Comparison of ENCODE assay signal across 1 cellular context in the genomic region with DNA sequence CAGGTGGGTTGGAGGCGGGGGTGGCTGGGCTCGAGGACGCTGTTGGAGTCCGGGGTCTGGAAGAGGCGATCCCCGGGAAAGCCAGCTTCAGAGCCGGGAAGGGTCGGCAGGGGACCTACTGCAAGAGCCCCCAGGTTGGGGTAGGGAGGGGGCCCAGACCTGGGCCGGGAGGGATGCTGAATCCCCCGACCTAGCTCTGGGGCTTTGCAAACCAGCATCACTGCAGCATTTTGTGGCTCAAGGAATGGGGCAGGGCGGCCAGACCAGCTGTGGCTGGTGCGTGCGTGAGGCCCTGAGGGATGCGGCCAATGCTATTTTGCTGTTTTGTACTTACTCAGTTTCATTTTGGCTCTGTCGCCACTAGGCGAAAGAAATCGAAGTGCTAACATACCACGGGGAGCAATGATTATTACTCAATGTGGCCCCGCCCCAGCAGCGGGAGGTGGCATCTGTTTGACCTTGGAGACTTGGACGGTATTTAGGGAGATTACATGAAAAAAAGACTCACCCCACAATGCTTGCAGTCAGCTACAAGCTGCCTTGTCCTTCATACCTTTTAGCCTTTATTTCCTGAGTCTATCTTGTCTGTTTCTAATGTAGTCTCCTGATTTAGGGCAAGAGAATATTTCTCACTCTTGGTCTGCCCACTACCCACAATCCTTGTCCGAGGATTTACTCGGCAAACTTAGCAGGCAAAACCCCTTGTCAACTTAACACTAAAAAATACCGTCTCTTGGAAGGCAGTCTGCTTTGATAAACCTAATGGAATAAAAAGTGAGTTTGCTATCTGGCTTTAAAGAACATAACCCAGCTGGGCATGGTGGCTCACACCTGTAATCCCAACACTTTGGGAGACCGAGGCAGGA.
TF ChIP-seq lines count a peak whose summit lies in the region.

No MANE protein-coding gene starts in this region.

TF ChIP-seq in HepG2, 621 proteins besides CTCF, POLR2A, EP300 and RAD21 (continued from another document and continues in another):
- TF ChIP-seq, protein P1, sequence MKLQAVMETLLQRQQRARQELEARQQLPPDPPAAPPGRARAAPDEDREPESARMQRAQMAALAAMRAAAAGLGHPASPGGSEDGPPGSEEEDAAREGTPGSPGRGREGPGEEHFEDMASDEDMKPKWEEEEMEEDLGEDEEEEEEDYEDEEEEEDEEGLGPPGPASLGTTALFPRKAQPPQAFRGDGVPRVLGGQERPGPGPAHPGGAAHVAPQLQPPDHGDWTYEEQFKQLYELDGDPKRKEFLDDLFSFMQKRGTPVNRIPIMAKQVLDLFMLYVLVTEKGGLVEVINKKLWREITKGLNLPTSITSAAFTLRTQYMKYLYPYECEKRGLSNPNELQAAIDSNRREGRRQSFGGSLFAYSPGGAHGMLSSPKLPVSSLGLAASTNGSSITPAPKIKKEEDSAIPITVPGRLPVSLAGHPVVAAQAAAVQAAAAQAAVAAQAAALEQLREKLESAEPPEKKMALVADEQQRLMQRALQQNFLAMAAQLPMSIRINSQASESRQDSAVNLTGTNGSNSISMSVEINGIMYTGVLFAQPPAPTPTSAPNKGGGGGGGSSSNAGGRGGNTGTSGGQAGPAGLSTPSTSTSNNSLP (IDR thresholded peaks at IDR 0.05; ENCODE audit: low read depth, low read length), result peak; percentile 77
- no peak for TF ChIP-seq ZNF20 (CRISPR knock-in tag; IDR thresholded peaks at IDR 0.05)
- TF ChIP-seq, protein P2, sequence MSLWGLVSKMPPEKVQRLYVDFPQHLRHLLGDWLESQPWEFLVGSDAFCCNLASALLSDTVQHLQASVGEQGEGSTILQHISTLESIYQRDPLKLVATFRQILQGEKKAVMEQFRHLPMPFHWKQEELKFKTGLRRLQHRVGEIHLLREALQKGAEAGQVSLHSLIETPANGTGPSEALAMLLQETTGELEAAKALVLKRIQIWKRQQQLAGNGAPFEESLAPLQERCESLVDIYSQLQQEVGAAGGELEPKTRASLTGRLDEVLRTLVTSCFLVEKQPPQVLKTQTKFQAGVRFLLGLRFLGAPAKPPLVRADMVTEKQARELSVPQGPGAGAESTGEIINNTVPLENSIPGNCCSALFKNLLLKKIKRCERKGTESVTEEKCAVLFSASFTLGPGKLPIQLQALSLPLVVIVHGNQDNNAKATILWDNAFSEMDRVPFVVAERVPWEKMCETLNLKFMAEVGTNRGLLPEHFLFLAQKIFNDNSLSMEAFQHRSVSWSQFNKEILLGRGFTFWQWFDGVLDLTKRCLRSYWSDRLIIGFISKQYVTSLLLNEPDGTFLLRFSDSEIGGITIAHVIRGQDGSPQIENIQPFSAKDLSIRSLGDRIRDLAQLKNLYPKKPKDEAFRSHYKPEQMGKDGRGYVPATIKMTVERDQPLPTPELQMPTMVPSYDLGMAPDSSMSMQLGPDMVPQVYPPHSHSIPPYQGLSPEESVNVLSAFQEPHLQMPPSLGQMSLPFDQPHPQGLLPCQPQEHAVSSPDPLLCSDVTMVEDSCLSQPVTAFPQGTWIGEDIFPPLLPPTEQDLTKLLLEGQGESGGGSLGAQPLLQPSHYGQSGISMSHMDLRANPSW (CRISPR knock-in tag; IDR thresholded peaks at IDR 0.05; ENCODE audit: borderline replicate concordance), result no peak
- no peak for TF ChIP-seq REXO4 (CRISPR knock-in tag; IDR thresholded peaks at IDR 0.05; ENCODE audit: borderline replicate concordance)
- no peak for TF ChIP-seq ZNF83 (CRISPR knock-in tag; IDR thresholded peaks at IDR 0.05; ENCODE audit: borderline replicate concordance)
- no peak for TF ChIP-seq ZNF260 (CRISPR knock-in tag; IDR thresholded peaks at IDR 0.05; ENCODE audit: borderline replicate concordance, low read depth)
- 0 out of 2 replicates have a peak, but pooled peaks have one; percentile 11 for TF ChIP-seq ZNF362 (CRISPR knock-in tag; IDR thresholded peaks at IDR 0.05; ENCODE audit: borderline replicate concordance)
- TF ChIP-seq ZNF572 (CRISPR knock-in tag; IDR thresholded peaks at IDR 0.05), result no peak
- no peak for TF ChIP-seq ZNF12 (CRISPR knock-in tag; IDR thresholded peaks at IDR 0.05)
- TF ChIP-seq ZNF558 (CRISPR knock-in tag; IDR thresholded peaks at IDR 0.05; ENCODE audit: borderline replicate concordance), result no peak
- TF ChIP-seq NCOA2 (CRISPR knock-in tag; IDR thresholded peaks at IDR 0.05), result peak; percentile 49
- no peak for TF ChIP-seq RFX3 (CRISPR knock-in tag; IDR thresholded peaks at IDR 0.05)
- TF ChIP-seq ZFP36L2 (CRISPR knock-in tag; IDR thresholded peaks at IDR 0.05), result no peak
- no peak for TF ChIP-seq GATAD1 (CRISPR knock-in tag; IDR thresholded peaks at IDR 0.05)
- TF ChIP-seq ZNF263 (CRISPR knock-in tag; IDR thresholded peaks at IDR 0.05), result no peak
- TF ChIP-seq PBX2 (CRISPR knock-in tag; IDR thresholded peaks at IDR 0.05), result no peak
- TF ChIP-seq ARID2 (CRISPR knock-in tag; IDR thresholded peaks at IDR 0.05; ENCODE audit: borderline replicate concordance), result no peak
- TF ChIP-seq FOXK2 (IDR thresholded peaks at IDR 0.05), result no peak
- TF ChIP-seq CBX2 (IDR thresholded peaks at IDR 0.05; ENCODE audit: low read depth, low read length), result no peak
- no peak for TF ChIP-seq CBX2 (CRISPR knock-in tag; IDR thresholded peaks at IDR 0.05; ENCODE audit: low read depth)
- TF ChIP-seq ZKSCAN5 (CRISPR knock-in tag; IDR thresholded peaks at IDR 0.05), result no peak
- TF ChIP-seq ZNF660 (CRISPR knock-in tag; IDR thresholded peaks at IDR 0.05; ENCODE audit: borderline replicate concordance, low read depth), result no peak
- TF ChIP-seq HDAC1 (CRISPR knock-in tag; IDR thresholded peaks at IDR 0.05), result no peak; the same call in 1 of the 2 replicates
- no peak for TF ChIP-seq ZMYM3 (CRISPR knock-in tag; IDR thresholded peaks at IDR 0.05)
- no peak for TF ChIP-seq KLF15 (CRISPR knock-in tag; IDR thresholded peaks at IDR 0.05; ENCODE audit: borderline replicate concordance)
- TF ChIP-seq ZMAT5 (CRISPR knock-in tag; IDR thresholded peaks at IDR 0.05; ENCODE audit: borderline replicate concordance, low read depth), result no peak
- no peak for TF ChIP-seq ZNF773 (CRISPR knock-in tag; IDR thresholded peaks at IDR 0.05; ENCODE audit: borderline replicate concordance)
- TF ChIP-seq ASH2L (IDR thresholded peaks at IDR 0.05; ENCODE audit: insufficient read length, low read depth, low read length), result no peak
- TF ChIP-seq CENPX (CRISPR knock-in tag; IDR thresholded peaks at IDR 0.05), result no peak
- TF ChIP-seq THAP7 (CRISPR knock-in tag; IDR thresholded peaks at IDR 0.05), result no peak
- TF ChIP-seq ARNT (IDR thresholded peaks at IDR 0.05), result no peak
- TF ChIP-seq FOSL2 (CRISPR knock-in tag; IDR thresholded peaks at IDR 0.05), result 0 out of 2 replicates have a peak, but pooled peaks have one; percentile 14
- no peak for TF ChIP-seq HHEX (CRISPR knock-in tag; IDR thresholded peaks at IDR 0.05)
- TF ChIP-seq ATF5 (CRISPR knock-in tag; IDR thresholded peaks at IDR 0.05; ENCODE audit: low read depth), result no peak
- peak; percentile 29; the same call in 1 of the 2 replicates for TF ChIP-seq PITX1 (CRISPR knock-in tag; IDR thresholded peaks at IDR 0.05)
- TF ChIP-seq, protein P3, sequence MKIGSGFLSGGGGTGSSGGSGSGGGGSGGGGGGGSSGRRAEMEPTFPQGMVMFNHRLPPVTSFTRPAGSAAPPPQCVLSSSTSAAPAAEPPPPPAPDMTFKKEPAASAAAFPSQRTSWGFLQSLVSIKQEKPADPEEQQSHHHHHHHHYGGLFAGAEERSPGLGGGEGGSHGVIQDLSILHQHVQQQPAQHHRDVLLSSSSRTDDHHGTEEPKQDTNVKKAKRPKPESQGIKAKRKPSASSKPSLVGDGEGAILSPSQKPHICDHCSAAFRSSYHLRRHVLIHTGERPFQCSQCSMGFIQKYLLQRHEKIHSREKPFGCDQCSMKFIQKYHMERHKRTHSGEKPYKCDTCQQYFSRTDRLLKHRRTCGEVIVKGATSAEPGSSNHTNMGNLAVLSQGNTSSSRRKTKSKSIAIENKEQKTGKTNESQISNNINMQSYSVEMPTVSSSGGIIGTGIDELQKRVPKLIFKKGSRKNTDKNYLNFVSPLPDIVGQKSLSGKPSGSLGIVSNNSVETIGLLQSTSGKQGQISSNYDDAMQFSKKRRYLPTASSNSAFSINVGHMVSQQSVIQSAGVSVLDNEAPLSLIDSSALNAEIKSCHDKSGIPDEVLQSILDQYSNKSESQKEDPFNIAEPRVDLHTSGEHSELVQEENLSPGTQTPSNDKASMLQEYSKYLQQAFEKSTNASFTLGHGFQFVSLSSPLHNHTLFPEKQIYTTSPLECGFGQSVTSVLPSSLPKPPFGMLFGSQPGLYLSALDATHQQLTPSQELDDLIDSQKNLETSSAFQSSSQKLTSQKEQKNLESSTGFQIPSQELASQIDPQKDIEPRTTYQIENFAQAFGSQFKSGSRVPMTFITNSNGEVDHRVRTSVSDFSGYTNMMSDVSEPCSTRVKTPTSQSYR (CRISPR knock-in tag; IDR thresholded peaks at IDR 0.05; ENCODE audit: borderline replicate concordance), result no peak
- TF ChIP-seq ZNF607 (CRISPR knock-in tag; IDR thresholded peaks at IDR 0.05; ENCODE audit: borderline replicate concordance), result 0 out of 2 replicates have a peak, but pooled peaks have one; percentile 25
- no peak for TF ChIP-seq MYNN (CRISPR knock-in tag; IDR thresholded peaks at IDR 0.05; ENCODE audit: low read depth)
- no peak for TF ChIP-seq TBP (CRISPR knock-in tag; IDR thresholded peaks at IDR 0.05)
- no peak for TF ChIP-seq TEAD2 (CRISPR knock-in tag; IDR thresholded peaks at IDR 0.05)
- TF ChIP-seq, protein P4, sequence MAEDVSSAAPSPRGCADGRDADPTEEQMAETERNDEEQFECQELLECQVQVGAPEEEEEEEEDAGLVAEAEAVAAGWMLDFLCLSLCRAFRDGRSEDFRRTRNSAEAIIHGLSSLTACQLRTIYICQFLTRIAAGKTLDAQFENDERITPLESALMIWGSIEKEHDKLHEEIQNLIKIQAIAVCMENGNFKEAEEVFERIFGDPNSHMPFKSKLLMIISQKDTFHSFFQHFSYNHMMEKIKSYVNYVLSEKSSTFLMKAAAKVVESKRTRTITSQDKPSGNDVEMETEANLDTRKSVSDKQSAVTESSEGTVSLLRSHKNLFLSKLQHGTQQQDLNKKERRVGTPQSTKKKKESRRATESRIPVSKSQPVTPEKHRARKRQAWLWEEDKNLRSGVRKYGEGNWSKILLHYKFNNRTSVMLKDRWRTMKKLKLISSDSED (CRISPR knock-in tag; IDR thresholded peaks at IDR 0.05), result no peak
- peak; percentile 17; the same call in 1 of the 2 replicates for TF ChIP-seq CBFB (CRISPR knock-in tag; IDR thresholded peaks at IDR 0.05)
- no peak for TF ChIP-seq SNAPC4 (CRISPR knock-in tag; IDR thresholded peaks at IDR 0.05)
